ENCODE assay signal across 24 cellular contexts in the genomic region with DNA sequence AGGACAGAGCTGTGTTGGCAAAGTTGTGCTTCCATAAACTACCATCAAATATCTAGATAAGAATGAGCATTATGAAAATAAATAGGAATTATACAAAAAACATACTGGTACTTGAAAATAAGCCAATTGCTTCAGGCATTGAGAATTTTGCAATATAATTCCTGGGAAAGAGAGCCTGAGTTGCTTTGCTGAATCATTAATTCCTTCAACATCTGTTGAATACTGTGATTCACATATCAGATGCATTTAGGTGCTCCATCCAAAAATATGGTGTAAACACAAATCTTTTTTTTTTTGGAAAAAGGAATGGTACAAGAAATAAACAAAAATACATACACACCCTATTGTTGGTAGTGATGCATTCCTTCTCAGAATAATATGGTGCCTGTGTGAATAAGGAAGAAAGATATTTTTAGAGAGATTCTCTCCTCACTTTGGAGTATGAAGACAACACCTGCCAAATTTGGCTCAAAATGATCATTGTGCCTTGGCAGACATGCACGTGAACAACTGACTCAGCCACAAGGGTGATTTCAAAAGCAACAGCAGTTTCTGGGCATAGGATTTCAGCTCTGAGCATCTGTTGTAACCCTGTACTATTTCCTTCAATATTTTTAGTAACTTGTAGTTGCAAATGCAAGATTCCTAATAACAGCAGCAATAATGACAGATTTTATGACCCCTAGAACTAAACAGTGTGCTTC.
A peak's percentile ranks its signal among the peaks of the same experiment; 100 is the strongest.
DNase-seq lines count a peak whose midpoint lies in the region; ATAC-seq and TF ChIP-seq lines count a peak whose summit lies in the region.
"Had no signal": no experiment of that assay in that cellular context is flagged by ENCODE, and none has a peak within 500 bp of the region (broad histone marks: within the 10 kb centered on the region; RNA-seq: fewer than 3 reads in every experiment).

No MANE protein-coding gene starts in this region.

- H3K36me3 Mint-ChIP-seq in brain = no peaks in the 10 kb centered on the region
- H3K36me3 Mint-ChIP-seq: activated naive CD8-positive, alpha-beta T cell; CD8-positive, alpha-beta memory T cell; naive thymus-derived CD8-positive, alpha-beta T cell had no signal

- peaks cover 82% of the 10 kb centered on the region for H3K4me1 Mint-ChIP-seq in brain
- H3K4me1 Mint-ChIP-seq: activated CD4-positive, alpha-beta T cell treated with anti-CD3 and anti-CD28 coated beads for 36 hours; CD8-positive, alpha-beta memory T cell; naive thymus-derived CD8-positive, alpha-beta T cell had no signal

- H3K79me2 ChIP-seq in GM23248 (ENCODE audit: insufficient read depth) = no peaks in the 10 kb centered on the region

- H3K9me3 ChIP-seq in GM23248 (ENCODE audit: low read depth) (no peaks in the 10 kb centered on the region), psoas muscle (no peaks in the 10 kb centered on the region)
- H3K9me3 ChIP-seq: BE2C, left ventricle myocardium inferior, thyroid gland had no signal

- H3K27ac ChIP-seq in GM23248 (no peak overlapping the region), psoas muscle (peak overlapping the region; percentile 49)
- H3K27ac ChIP-seq: left ventricle myocardium inferior, skin epidermis, thyroid gland had no signal

- H3K9me2 ChIP-seq in GM23248 (ENCODE audit: insufficient read depth) = no peaks in the 10 kb centered on the region

- peaks cover 0 to 3% (median 0%) of the 10 kb centered on the region in 5 experiments for H3K9me3 Mint-ChIP-seq in brain
- H3K9me3 Mint-ChIP-seq: CD8-positive, alpha-beta memory T cell; naive thymus-derived CD8-positive, alpha-beta T cell; stimulated activated naive CD8-positive, alpha-beta T cell treated with anti-CD3 and anti-CD28 coated beads, Interleukin-15, Interleukin-2, amounts not matched to agents 100 ng/mL and 50 ng/mL, for 24 hours had no signal

- no peaks in the 10 kb centered on the region for H3F3A ChIP-seq in GM23248 (ENCODE audit: insufficient read depth)

- H3K27me3 Mint-ChIP-seq in brain = no peaks in the 10 kb centered on the region

- no peaks in the 10 kb centered on the region for H4K20me1 ChIP-seq in GM23248 (ENCODE audit: insufficient read depth)

- H3K27ac Mint-ChIP-seq in brain = peak overlapping the region in 4 of 5 experiments; percentile 47 to 96 (median 77)
- H3K27ac Mint-ChIP-seq: activated CD4-positive, alpha-beta T cell treated with anti-CD3 and anti-CD28 coated beads for 36 hours; activated naive CD8-positive, alpha-beta T cell; CD8-positive, alpha-beta memory T cell; naive thymus-derived CD8-positive, alpha-beta T cell; stimulated activated naive CD8-positive, alpha-beta T cell treated with anti-CD3 and anti-CD28 coated beads, Interleukin-15, Interleukin-2, amounts not matched to agents 100 ng/mL and 50 ng/mL, for 24 hours had no signal

- peak; percentile 8 for DNase-seq in GM23248
- peak; percentile 68 for DNase-seq in NCI-H1694 treated with DMSO at 0.1 percent for 48 hours (lab: John Stamatoyannopoulos, UW)
- peak; percentile 14 to 59 for DNase-seq in psoas muscle
- no peak for DNase-seq in cardiac septum (ENCODE audit: low spot score)
- DNase-seq in stimulated activated naive CD8-positive, alpha-beta T cell treated with anti-CD3 and anti-CD28 coated beads, Interleukin-15, Interleukin-2, amounts not matched to agents 100 U/mL and 50 U/mL, for 24 hours = no peak
- DNase-seq: activated CD4-positive, alpha-beta T cell treated with anti-CD3 and anti-CD28 coated beads for 36 hours; activated effector memory CD4-positive, alpha-beta T cell treated with Interleukin-2 at 50 U/mL for 16 hours; activated T-cell treated with anti-CD3 and anti-CD28 coated beads for 4 hours; aorta; BE2C; CD8-positive, alpha-beta memory T cell; dermis blood vessel endothelial cell; left ventricle myocardium inferior; naive thymus-derived CD8-positive, alpha-beta T cell; NCI-H187; NCI-H2227 treated with DMSO at 0.1 percent for 48 hours; NCI-H82; thyroid gland had no signal

- in situ Hi-C loops in GM23248 (cut with MboI) = no loop called here

- peak overlapping the region in 2 of 5 experiments; percentile 41 to 65 for H3K4me3 Mint-ChIP-seq in brain
- H3K4me3 Mint-ChIP-seq: activated CD4-positive, alpha-beta T cell treated with anti-CD3 and anti-CD28 coated beads for 36 hours; activated naive CD8-positive, alpha-beta T cell; CD8-positive, alpha-beta memory T cell; naive thymus-derived CD8-positive, alpha-beta T cell; stimulated activated naive CD8-positive, alpha-beta T cell treated with anti-CD3 and anti-CD28 coated beads, Interleukin-15, Interleukin-2, amounts not matched to agents 100 ng/mL and 50 ng/mL, for 24 hours had no signal

- no peaks in the 10 kb centered on the region for H3K27me3 ChIP-seq in GM23248 (replicated peaks; ENCODE audit: insufficient read depth)
- no peaks in the 10 kb centered on the region for H3K27me3 ChIP-seq in psoas muscle (ENCODE audit: insufficient read depth in 3 of 3, low read length in 2 of 3)
- H3K27me3 ChIP-seq: BE2C, thyroid gland had no signal

- intact Hi-C loops in psoas muscle (cut with DNase I) = no loop called here
- intact Hi-C loops in cardiac septum (cut with DNase I) = no loop called here

- no peak overlapping the region for H2AFZ ChIP-seq in GM23248

- ATAC-seq in psoas muscle = peak; percentile 95 to 99 (median 96)
- ATAC-seq in stimulated activated naive CD8-positive, alpha-beta T cell treated with anti-CD3 and anti-CD28 coated beads, Interleukin-15, Interleukin-2, amounts not matched to agents 100 U/mL and 50 U/mL, for 24 hours = no peak
- ATAC-seq in HG03469 (IDR thresholded peaks at IDR 0.05; ENCODE audit: unreplicated experiment) = no peak
- ATAC-seq: activated CD4-positive, alpha-beta T cell treated with anti-CD3 and anti-CD28 coated beads for 36 hours; K562; naive thymus-derived CD8-positive, alpha-beta T cell had no signal

- H3K4me1 ChIP-seq in GM23248 (ENCODE audit: insufficient read depth) (no peaks in the 10 kb centered on the region), psoas muscle (peaks cover 17% of the 10 kb centered on the region)
- H3K4me1 ChIP-seq: BE2C, left ventricle myocardium inferior had no signal

- no peaks in the 10 kb centered on the region for H3K36me3 ChIP-seq in GM23248 (ENCODE audit: low read depth)
- no peaks in the 10 kb centered on the region for H3K36me3 ChIP-seq in psoas muscle (ENCODE audit: insufficient read depth in 1 of 2, low read depth in 1 of 2)
- H3K36me3 ChIP-seq: BE2C, left ventricle myocardium inferior, thyroid gland had no signal

- H3K4me2 ChIP-seq in GM23248 (ENCODE audit: unreplicated experiment) = no peak overlapping the region

- no peak for TF ChIP-seq CTCF in brain (conservative IDR thresholded peaks at IDR 0.05)
- TF ChIP-seq CTCF in psoas muscle (IDR thresholded peaks at IDR 0.05) = no peak

- H3K9ac ChIP-seq in GM23248 = no peak overlapping the region

- 0 to 4% methylated on average over 1 of the region's 1 CpG for WGBS in GM23248 (ENCODE audit: low coverage in 1 of 2, low lambda C conversion rate in 2 of 2, missing lambda C conversion rate in 2 of 2), 2 experiments
- WGBS in psoas muscle, 3 donors = 4 to 12% (median 8%) methylated on average over 1 of the region's 1 CpG

- H3K4me3 ChIP-seq in GM23248 (no peak overlapping the region), psoas muscle (no peak overlapping the region)
- H3K4me3 ChIP-seq: K562, left ventricle myocardium inferior, skin epidermis, thyroid gland had no signal

Comparison
In these comparisons a context has a peak if more than half of its experiments do, and no peak if none do; other contexts are left out.
1. DNase-seq: peak in GM23248 (single experiment), NCI-H1694 treated with DMSO at 0.1 percent for 48 hours (single experiment) and psoas muscle (2 of 2); none in cardiac septum (single experiment) and stimulated activated naive CD8-positive, alpha-beta T cell treated with anti-CD3 and anti-CD28 coated beads, Interleukin-15, Interleukin-2, amounts not matched to agents 100 U/mL and 50 U/mL, for 24 hours (single experiment).
2. ATAC-seq: peak in psoas muscle (4 of 4); none in stimulated activated naive CD8-positive, alpha-beta T cell treated with anti-CD3 and anti-CD28 coated beads, Interleukin-15, Interleukin-2, amounts not matched to agents 100 U/mL and 50 U/mL, for 24 hours (single experiment) and HG03469 (single experiment).